8 cellular contexts compared by ENCODE assay signal in genomic region chr4:136699905-136700304, GRCh38.
"Had no signal": no experiment of that assay in that cellular context is flagged by ENCODE, and none has a peak within 500 bp of the region (broad histone marks: within the 10 kb centered on the region; RNA-seq: fewer than 3 reads in every experiment).

No MANE protein-coding gene starts in this region.

- H3K9me3 Mint-ChIP-seq: H9 had no signal

- DNase-seq: GM23248, GOT3, H7, H9, HCEC 1CT, HFFc6 had no signal

- H3K4me3 Mint-ChIP-seq: GM23338, H9, HFFc6 had no signal

- H3K27ac Mint-ChIP-seq: GM23338, H9, HFFc6 had no signal

- ATAC-seq: GM23338, HCT116 had no signal

- H3K4me1 Mint-ChIP-seq: GM23338, H9 had no signal
